ENCODE assay signal across 9 cellular contexts in genomic region chr19:677601-678380, GRCh38. TPM values are rescaled to one million over a fixed set of nuclear protein-coding genes. Genes with fewer than 3 reads are reported as not detected.
DNase-seq lines count a peak whose midpoint lies in the region; ATAC-seq and TF ChIP-seq lines count a peak whose summit lies in the region.
"Had no signal": no experiment of that assay in that cellular context is flagged by ENCODE, and none has a peak within 500 bp of the region (broad histone marks: within the 10 kb centered on the region; RNA-seq: fewer than 3 reads in every experiment).

No MANE protein-coding gene starts in this region.

- no peak for ATAC-seq in stimulated activated naive CD8-positive, alpha-beta T cell treated with anti-CD3 and anti-CD28 coated beads, Interleukin-15, Interleukin-2, amounts not matched to agents 100 U/mL and 50 U/mL, for 24 hours
- ATAC-seq in lower lobe of right lung (no peak), HG03469 (IDR thresholded peaks at IDR 0.05; ENCODE audit: unreplicated experiment) (no peak), HG03135 (IDR thresholded peaks at IDR 0.05; ENCODE audit: unreplicated experiment) (no peak)

- H3K27me3 ChIP-seq in lower lobe of right lung (ENCODE audit: low read depth), result peaks cover 13% of the 10 kb centered on the region
- H3K27me3 ChIP-seq in SJCRH30, result no peaks in the 10 kb centered on the region

- no peaks in the 10 kb centered on the region for H3K36me3 Mint-ChIP-seq in stimulated activated naive CD8-positive, alpha-beta T cell treated with anti-CD3 and anti-CD28 coated beads, Interleukin-15, Interleukin-2, amounts not matched to agents 100 ng/mL and 50 ng/mL, for 24 hours (ENCODE audit: low read depth)

- H3K4me3 Mint-ChIP-seq in stimulated activated naive CD8-positive, alpha-beta T cell treated with anti-CD3 and anti-CD28 coated beads, Interleukin-15, Interleukin-2, amounts not matched to agents 100 ng/mL and 50 ng/mL, for 24 hours, result peak overlapping the region; percentile 7

- intact Hi-C loops in lower lobe of right lung (cut with DNase I), result no loop called here

- H3K36me3 ChIP-seq in lower lobe of right lung, result peaks cover 3% of the 10 kb centered on the region
- H3K36me3 ChIP-seq in SJCRH30, result no peaks in the 10 kb centered on the region

- no peaks in the 10 kb centered on the region for H3K9me3 Mint-ChIP-seq in stimulated activated naive CD8-positive, alpha-beta T cell treated with anti-CD3 and anti-CD28 coated beads, Interleukin-15, Interleukin-2, amounts not matched to agents 100 ng/mL and 50 ng/mL, for 24 hours

- H3K4me1 ChIP-seq in lower lobe of right lung (peaks cover 40% of the 10 kb centered on the region), SJCRH30 (peaks cover 13% of the 10 kb centered on the region)

- H3K27ac ChIP-seq in lower lobe of right lung (peak overlapping the region; percentile 90), SJCRH30 (no peak overlapping the region)

- H3K4me3 ChIP-seq in astrocyte of the spinal cord (ENCODE audit: low read depth, low read length) (peak overlapping the region; percentile 83), lower lobe of right lung (peak overlapping the region; percentile 57), SJCRH30 (no peak overlapping the region)

- no peak overlapping the region for H3K27ac Mint-ChIP-seq in stimulated activated naive CD8-positive, alpha-beta T cell treated with anti-CD3 and anti-CD28 coated beads, Interleukin-15, Interleukin-2, amounts not matched to agents 100 ng/mL and 50 ng/mL, for 24 hours

- in situ Hi-C loops in astrocyte of the spinal cord (cut with HindIII; ENCODE audit: low sequenced_read_pairs), result no loop called here

- H3K27me3 Mint-ChIP-seq in stimulated activated naive CD8-positive, alpha-beta T cell treated with anti-CD3 and anti-CD28 coated beads, Interleukin-15, Interleukin-2, amounts not matched to agents 100 ng/mL and 50 ng/mL, for 24 hours, result peaks cover 7% of the 10 kb centered on the region

- TF ChIP-seq CTCF in astrocyte of the spinal cord (IDR thresholded peaks at IDR 0.05; ENCODE audit: low read depth, low read length) (no peak), lower lobe of right lung (IDR thresholded peaks at IDR 0.05) (no peak)

- no peak for DNase-seq in stimulated activated naive CD8-positive, alpha-beta T cell treated with anti-CD3 and anti-CD28 coated beads, Interleukin-15, Interleukin-2, amounts not matched to agents 100 U/mL and 50 U/mL, for 24 hours
- DNase-seq in astrocyte of the spinal cord (ENCODE audit: low read depth, low spot score) (peak; percentile 32), lower lobe of right lung (no peak), SJCRH30 (no peak)
- no peak for DNase-seq in stimulated activated CD4-positive, alpha-beta T cell treated with anti-CD3 and anti-CD28 coated beads, Interleukin-1b, Interleukin-23, amount 100 ng/mL, for 48 hours
- DNase-seq: NCI-H524 treated with DMSO at 0.1 percent for 48 hours had no signal

- peaks cover 11% of the 10 kb centered on the region for H3K4me1 Mint-ChIP-seq in stimulated activated naive CD8-positive, alpha-beta T cell treated with anti-CD3 and anti-CD28 coated beads, Interleukin-15, Interleukin-2, amounts not matched to agents 100 ng/mL and 50 ng/mL, for 24 hours (ENCODE audit: low read depth)

- no peaks in the 10 kb centered on the region for H3K9me3 ChIP-seq in lower lobe of right lung
- H3K9me3 ChIP-seq in SJCRH30 (replicated peaks), result no peaks in the 10 kb centered on the region

RNA-seq across cellular contexts. Expression of gene FSTL3, which starts 1.6 kb away (rescaled TPM):
- total RNA-seq in lower lobe of right lung, result 48.0 TPM
- 6.5 and 8.0 TPM in 2 replicates for total RNA-seq in SJCRH30 (2014; rRNA removed; shearing (Covaris generic))

RNA-seq across cellular contexts. Expression of gene RNF126, which starts 14.8 kb away (rescaled TPM):
- 27.0 TPM for total RNA-seq in lower lobe of right lung
- 37.6 and 38.8 TPM in 2 replicates for total RNA-seq in SJCRH30 (2014; rRNA removed; shearing (Covaris generic))

RNA-seq across cellular contexts. Expression of gene PRSS57, which starts 17.5 kb away (rescaled TPM):
- total RNA-seq in lower lobe of right lung, result not detected
- not detected in 2 replicates for total RNA-seq in SJCRH30 (2014; rRNA removed; shearing (Covaris generic))

RNA-seq across cellular contexts. Expression of gene PALM, which starts 30.9 kb away (rescaled TPM):
- 37.0 TPM for total RNA-seq in lower lobe of right lung
- total RNA-seq in SJCRH30 (2014; rRNA removed; shearing (Covaris generic)), result 4.4 and 4.6 TPM in 2 replicates

RNA-seq across cellular contexts. Expression of gene FGF22, which starts 38.1 kb away (rescaled TPM):
- 0.65 TPM for total RNA-seq in lower lobe of right lung
- total RNA-seq in SJCRH30 (2014; rRNA removed; shearing (Covaris generic)), result not detected in 2 replicates
